25 cellular contexts compared by ENCODE assay signal in the genomic region with DNA sequence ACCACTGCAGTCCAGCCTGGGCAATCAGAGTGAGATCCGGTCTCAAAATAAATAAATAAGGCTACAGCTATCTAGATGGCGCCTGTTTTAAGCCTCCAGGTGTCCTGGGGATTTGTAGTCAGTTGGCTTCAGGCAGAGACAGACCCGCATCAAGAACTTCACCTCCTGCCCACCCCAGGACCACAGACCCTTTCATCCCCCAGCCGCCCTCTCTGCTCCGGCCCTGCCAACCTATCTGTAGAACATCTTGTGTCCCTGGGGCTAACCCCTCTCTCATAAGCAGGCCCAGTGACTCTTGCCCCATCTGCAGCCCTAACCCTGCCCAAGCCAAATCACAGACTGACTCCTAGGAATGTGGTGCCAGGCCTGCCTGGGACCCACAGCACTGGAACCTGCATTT.
"Had no signal": no experiment of that assay in that cellular context is flagged by ENCODE, and none has a peak within 500 bp of the region (broad histone marks: within the 10 kb centered on the region; RNA-seq: fewer than 3 reads in every experiment).

No MANE protein-coding gene starts in this region.

- H3K4me1 Mint-ChIP-seq: endodermal cell, neural progenitor cell had no signal

- H3K4me3 ChIP-seq: colonic mucosa, mucosa of descending colon, neural progenitor cell, ovary, testis, tibial nerve, upper lobe of right lung, vagina had no signal

- H3K27me3 Mint-ChIP-seq: naive thymus-derived CD8-positive, alpha-beta T cell; progenitor cell of endocrine pancreas; stimulated activated naive B cell treated with anti-CD40 and anti-IgM and Interleukin-4, amounts not matched to agents 10 μg/mL and 1 μg/mL and 100 μg/mL, for 72 hours; stimulated activated naive CD8-positive, alpha-beta T cell treated with anti-CD3 and anti-CD28 coated beads, Interleukin-15, amount 100 ng/mL, for 72 hours had no signal

- H3K27ac Mint-ChIP-seq: endodermal cell; neural progenitor cell; progenitor cell of endocrine pancreas; stimulated activated naive B cell treated with anti-CD40 and anti-IgM and Interleukin-4, amounts not matched to agents 10 μg/mL and 1 μg/mL and 100 μg/mL, for 72 hours; stimulated activated naive CD8-positive, alpha-beta T cell treated with anti-CD3 and anti-CD28 coated beads, Interleukin-15, amount 100 ng/mL, for 72 hours had no signal

- H3K4me3 Mint-ChIP-seq: endodermal cell; naive thymus-derived CD8-positive, alpha-beta T cell; neural progenitor cell; stimulated activated naive B cell treated with anti-CD40 and anti-IgM and Interleukin-4, amounts not matched to agents 10 μg/mL and 1 μg/mL and 100 μg/mL, for 72 hours; stimulated activated naive CD8-positive, alpha-beta T cell treated with anti-CD3 and anti-CD28 coated beads, Interleukin-15, amount 100 ng/mL, for 72 hours had no signal

- ATAC-seq: foreskin keratinocyte; left lobe of liver; mucosa of descending colon; naive thymus-derived CD8-positive, alpha-beta T cell; right cardiac atrium; stimulated activated naive B cell treated with anti-CD40 and anti-IgM and Interleukin-4, amounts not matched to agents 10 μg/mL and 1 μg/mL and 100 μg/mL, for 72 hours; stimulated activated naive CD8-positive, alpha-beta T cell treated with anti-CD3 and anti-CD28 coated beads, Interleukin-15, amount 100 ng/mL, for 72 hours; upper lobe of right lung had no signal

- H3K9me3 Mint-ChIP-seq: endodermal cell; naive thymus-derived CD8-positive, alpha-beta T cell; neural progenitor cell; stimulated activated naive B cell treated with anti-CD40 and anti-IgM and Interleukin-4, amounts not matched to agents 10 μg/mL and 1 μg/mL and 100 μg/mL, for 72 hours; stimulated activated naive CD8-positive, alpha-beta T cell treated with anti-CD3 and anti-CD28 coated beads, Interleukin-15, amount 100 ng/mL, for 72 hours had no signal

- H3K36me3 ChIP-seq: neural progenitor cell, ovary had no signal

- H3K27me3 ChIP-seq: colonic mucosa, foreskin keratinocyte, neural progenitor cell, ovary, testis, tibial nerve, upper lobe of right lung, vagina had no signal

- DNase-seq: colonic mucosa; effector CD4-positive, alpha-beta T cell; endodermal cell; erythroblast; foreskin keratinocyte; hippocampal formation; kidney glomerular epithelial cell; mammary epithelial cell; mucosa of descending colon; naive thymus-derived CD8-positive, alpha-beta T cell; nucleus accumbens; ovary; right cardiac atrium; small intestine; stimulated activated CD4-positive, alpha-beta T cell treated with anti-CD3 and anti-CD28 coated beads, Interleukin-2, amount 100 ng/mL, for 48 hours; stimulated activated CD8-positive, alpha-beta memory T cell treated with anti-CD3 and anti-CD28 coated beads, Interleukin-4, amount 100 ng/mL, for 48 hours; stimulated activated naive B cell treated with anti-CD40 and anti-IgM and Interleukin-4, amounts not matched to agents 10 μg/mL and 1 μg/mL and 100 μg/mL, for 72 hours; stimulated activated naive CD8-positive, alpha-beta T cell treated with anti-CD3 and anti-CD28 coated beads, Interleukin-15, amount 100 ng/mL, for 72 hours; testis; upper lobe of right lung had no signal
